ENCODE assay signal across 11 cellular contexts in genomic region chr21:45971487-45972352, GRCh38. TPM values are rescaled to one million over a fixed set of nuclear protein-coding genes. Genes with fewer than 3 reads are reported as not detected.
DNase-seq lines count a peak whose midpoint lies in the region; ATAC-seq and TF ChIP-seq lines count a peak whose summit lies in the region.
"Had no signal": no experiment of that assay in that cellular context is flagged by ENCODE, and none has a peak within 500 bp of the region (broad histone marks: within the 10 kb centered on the region; RNA-seq: fewer than 3 reads in every experiment).

No MANE protein-coding gene starts in this region.

- peak overlapping the region; percentile 82 for H3K9ac ChIP-seq in HUES6 (ENCODE audit: low read length)

- H3K27me3 Mint-ChIP-seq in mesothelial cell of epicardium (ENCODE audit: low read depth) = peaks cover 33% of the 10 kb centered on the region

- H3K9me3 ChIP-seq in HUES6 (ENCODE audit: control insufficient read depth, insufficient read depth, low read depth, low read length) = peaks cover 2% of the 10 kb centered on the region; the same call in 1 of the 2 replicates

- no peaks in the 10 kb centered on the region for H3K9me3 Mint-ChIP-seq in mesothelial cell of epicardium

- H3K36me3 Mint-ChIP-seq in mesothelial cell of epicardium = no peaks in the 10 kb centered on the region

- peak in 1 of 2 experiments; percentile 47 for DNase-seq in mesothelial cell of epicardium (ENCODE audit: low spot score in 2 of 2, unreplicated experiment in 2 of 2)
- DNase-seq in pons (ENCODE audit: low spot score) = no peak
- no peak for DNase-seq in COLO668 (lab: John Stamatoyannopoulos, UW; ENCODE audit: unreplicated experiment)
- DNase-seq: activated naive CD4-positive, alpha-beta T cell treated with Interleukin-2 at 50 U/mL for 16 hours; NCI-H1930; stimulated activated CD4-positive, alpha-beta T cell treated with anti-CD3 and anti-CD28 coated beads, Interleukin-1b, Interleukin-23, amount 100 ng/mL, for 48 hours; T-helper 9 cell had no signal

- peak overlapping the region; percentile 75 for H3K27ac Mint-ChIP-seq in mesothelial cell of epicardium

- H3K36me3 ChIP-seq in HUES6 (ENCODE audit: control insufficient read depth, insufficient read depth, low read length) (no peaks in the 10 kb centered on the region), urinary bladder (ENCODE audit: insufficient read depth) (no peaks in the 10 kb centered on the region)

- peak overlapping the region; percentile 89; the same call in 1 of the 2 replicates for H3K27ac ChIP-seq in HUES6 (ENCODE audit: low read depth, low read length)
- peak overlapping the region; percentile 85 for H3K27ac ChIP-seq in urinary bladder (ENCODE audit: low read depth)

- no peak overlapping the region for H3K4me3 Mint-ChIP-seq in mesothelial cell of epicardium

- ATAC-seq in esophagus mucosa (peak; percentile 2), HG02798 (IDR thresholded peaks at IDR 0.05; ENCODE audit: poor library complexity, unreplicated experiment) (no peak)

- 0 out of 2 replicates have a peak, but pooled peaks cover 6% of the 10 kb centered on the region for H3K27me3 ChIP-seq in HUES6 (ENCODE audit: control insufficient read depth, insufficient read depth, low read length)

- H3K4me1 ChIP-seq in HUES6 (ENCODE audit: control insufficient read depth, insufficient read depth, low read length) (peaks cover 34% of the 10 kb centered on the region), urinary bladder (ENCODE audit: insufficient read depth) (no peaks in the 10 kb centered on the region)

- peaks cover 35% of the 10 kb centered on the region for H3K4me1 Mint-ChIP-seq in mesothelial cell of epicardium

- WGBS in urinary bladder = 50% methylated on average over 24 of the region's 24 CpGs

- H3K4me3 ChIP-seq in HUES6 (ENCODE audit: low read depth, low read length) = peak overlapping the region; percentile 65
- no peak overlapping the region for H3K4me3 ChIP-seq in urinary bladder (ENCODE audit: low read depth, low read length)

- TF ChIP-seq CTCF in mesothelial cell of epicardium (IDR thresholded peaks at IDR 0.05; ENCODE audit: unreplicated experiment) = no peak

RNA-seq across cellular contexts. Expression of gene COL6A1, which starts 9.8 kb away (rescaled TPM):
- 17.8 TPM for total RNA-seq in esophagus mucosa
- 539 to 636 TPM (median 611 TPM) in 3 replicates for total RNA-seq in mesothelial cell of epicardium
- 678 TPM for total RNA-seq in urinary bladder
- 1,050 TPM for polyA plus RNA-seq in urinary bladder

Comparison
In these comparisons a context has a peak if more than half of its experiments do, and no peak if none do; other contexts are left out.
1. RNA of gene COL6A1, which starts 9.8 kb away (total RNA-seq): 678 TPM in urinary bladder (single experiment) and 539 to 636 TPM in mesothelial cell of epicardium; 17.8 TPM in esophagus mucosa (single experiment); every median in the first group is over 10 times any median in the second.